3 cellular contexts compared by ENCODE assay signal in the genomic region with DNA sequence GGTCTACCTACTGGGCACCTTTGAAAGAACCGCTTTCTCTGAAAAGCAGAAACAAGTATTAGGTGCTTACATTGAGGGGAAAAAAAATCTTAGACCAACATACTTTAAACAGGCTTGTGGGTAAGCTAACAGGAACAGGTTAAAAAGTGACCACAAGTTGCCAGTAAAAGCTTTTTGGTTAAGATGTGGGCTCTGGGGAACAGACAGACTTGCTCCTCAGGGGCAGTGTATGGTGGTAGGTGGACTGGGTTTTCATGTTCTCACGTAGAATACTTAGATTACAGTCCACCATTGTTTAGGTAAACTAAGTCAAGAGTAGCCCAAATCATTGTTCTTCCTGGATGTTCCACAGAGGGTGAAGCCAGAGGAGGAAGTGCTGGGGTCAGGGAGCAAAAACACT.
A peak's percentile ranks its signal among the peaks of the same experiment; 100 is the strongest.
TF ChIP-seq lines count a peak whose summit lies in the region.

No MANE protein-coding gene starts in this region.

TF ChIP-seq in GM12891, 5 proteins besides CTCF, POLR2A, EP300 and RAD21:
- TF ChIP-seq POLR2AphosphoS5 (IDR thresholded peaks at IDR 0.05; ENCODE audit: low read depth, low read length) (no peak), POU2F2 (IDR thresholded peaks at IDR 0.05; ENCODE audit: low read depth, low read length) (no peak), PAX5 (IDR thresholded peaks at IDR 0.05; ENCODE audit: insufficient read depth, low read length, severe bottlenecking) (no peak), SPI1 (IDR thresholded peaks at IDR 0.05; ENCODE audit: low read depth, low read length) (peak; percentile 6; the same call in 1 of the 2 replicates)

TF ChIP-seq in GM12878, 131 proteins besides CTCF, POLR2A, EP300 and RAD21:
- TF ChIP-seq POLR2AphosphoS2 (IDR thresholded peaks at IDR 0.05; ENCODE audit: low read depth, low read length) (no peak), SPI1 (IDR thresholded peaks at IDR 0.05; ENCODE audit: borderline replicate concordance, insufficient read depth, low read depth, low read length) (0 out of 2 replicates have a peak, but pooled peaks have one; percentile 8), MEF2B (IDR thresholded peaks at IDR 0.05; ENCODE audit: partially characterized antibody, poor library complexity, severe bottlenecking) (peak; percentile 67), SRF (IDR thresholded peaks at IDR 0.05; ENCODE audit: low read depth in 2 of 2, low read length in 2 of 2) (no peak), NFXL1 (IDR thresholded peaks at IDR 0.05; ENCODE audit: borderline replicate concordance) (no peak), RUNX3 (IDR thresholded peaks at IDR 0.05; ENCODE audit: low read length) (peak; percentile 26; the same call in 1 of the 2 replicates)

TF ChIP-seq in GM23338, 12 proteins besides CTCF, POLR2A, EP300 and RAD21:
- TF ChIP-seq STAT1 (IDR thresholded peaks at IDR 0.05; ENCODE audit: unreplicated experiment), result no peak
- no peak for TF ChIP-seq ZNF331 (CRISPR knock-in tag; IDR thresholded peaks at IDR 0.05; ENCODE audit: low read depth)
- TF ChIP-seq, protein P1, sequence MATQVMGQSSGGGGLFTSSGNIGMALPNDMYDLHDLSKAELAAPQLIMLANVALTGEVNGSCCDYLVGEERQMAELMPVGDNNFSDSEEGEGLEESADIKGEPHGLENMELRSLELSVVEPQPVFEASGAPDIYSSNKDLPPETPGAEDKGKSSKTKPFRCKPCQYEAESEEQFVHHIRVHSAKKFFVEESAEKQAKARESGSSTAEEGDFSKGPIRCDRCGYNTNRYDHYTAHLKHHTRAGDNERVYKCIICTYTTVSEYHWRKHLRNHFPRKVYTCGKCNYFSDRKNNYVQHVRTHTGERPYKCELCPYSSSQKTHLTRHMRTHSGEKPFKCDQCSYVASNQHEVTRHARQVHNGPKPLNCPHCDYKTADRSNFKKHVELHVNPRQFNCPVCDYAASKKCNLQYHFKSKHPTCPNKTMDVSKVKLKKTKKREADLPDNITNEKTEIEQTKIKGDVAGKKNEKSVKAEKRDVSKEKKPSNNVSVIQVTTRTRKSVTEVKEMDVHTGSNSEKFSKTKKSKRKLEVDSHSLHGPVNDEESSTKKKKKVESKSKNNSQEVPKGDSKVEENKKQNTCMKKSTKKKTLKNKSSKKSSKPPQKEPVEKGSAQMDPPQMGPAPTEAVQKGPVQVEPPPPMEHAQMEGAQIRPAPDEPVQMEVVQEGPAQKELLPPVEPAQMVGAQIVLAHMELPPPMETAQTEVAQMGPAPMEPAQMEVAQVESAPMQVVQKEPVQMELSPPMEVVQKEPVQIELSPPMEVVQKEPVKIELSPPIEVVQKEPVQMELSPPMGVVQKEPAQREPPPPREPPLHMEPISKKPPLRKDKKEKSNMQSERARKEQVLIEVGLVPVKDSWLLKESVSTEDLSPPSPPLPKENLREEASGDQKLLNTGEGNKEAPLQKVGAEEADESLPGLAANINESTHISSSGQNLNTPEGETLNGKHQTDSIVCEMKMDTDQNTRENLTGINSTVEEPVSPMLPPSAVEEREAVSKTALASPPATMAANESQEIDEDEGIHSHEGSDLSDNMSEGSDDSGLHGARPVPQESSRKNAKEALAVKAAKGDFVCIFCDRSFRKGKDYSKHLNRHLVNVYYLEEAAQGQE (IDR thresholded peaks at IDR 0.05; ENCODE audit: unreplicated experiment), result no peak
- no peak for TF ChIP-seq JUNB (IDR thresholded peaks at IDR 0.05; ENCODE audit: unreplicated experiment)
- TF ChIP-seq, protein P2, sequence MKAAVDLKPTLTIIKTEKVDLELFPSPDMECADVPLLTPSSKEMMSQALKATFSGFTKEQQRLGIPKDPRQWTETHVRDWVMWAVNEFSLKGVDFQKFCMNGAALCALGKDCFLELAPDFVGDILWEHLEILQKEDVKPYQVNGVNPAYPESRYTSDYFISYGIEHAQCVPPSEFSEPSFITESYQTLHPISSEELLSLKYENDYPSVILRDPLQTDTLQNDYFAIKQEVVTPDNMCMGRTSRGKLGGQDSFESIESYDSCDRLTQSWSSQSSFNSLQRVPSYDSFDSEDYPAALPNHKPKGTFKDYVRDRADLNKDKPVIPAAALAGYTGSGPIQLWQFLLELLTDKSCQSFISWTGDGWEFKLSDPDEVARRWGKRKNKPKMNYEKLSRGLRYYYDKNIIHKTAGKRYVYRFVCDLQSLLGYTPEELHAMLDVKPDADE (IDR thresholded peaks at IDR 0.05), result no peak
- TF ChIP-seq EZH2 (IDR thresholded peaks at IDR 0.05; ENCODE audit: low read depth, unreplicated experiment), result no peak
- TF ChIP-seq, protein P3, sequence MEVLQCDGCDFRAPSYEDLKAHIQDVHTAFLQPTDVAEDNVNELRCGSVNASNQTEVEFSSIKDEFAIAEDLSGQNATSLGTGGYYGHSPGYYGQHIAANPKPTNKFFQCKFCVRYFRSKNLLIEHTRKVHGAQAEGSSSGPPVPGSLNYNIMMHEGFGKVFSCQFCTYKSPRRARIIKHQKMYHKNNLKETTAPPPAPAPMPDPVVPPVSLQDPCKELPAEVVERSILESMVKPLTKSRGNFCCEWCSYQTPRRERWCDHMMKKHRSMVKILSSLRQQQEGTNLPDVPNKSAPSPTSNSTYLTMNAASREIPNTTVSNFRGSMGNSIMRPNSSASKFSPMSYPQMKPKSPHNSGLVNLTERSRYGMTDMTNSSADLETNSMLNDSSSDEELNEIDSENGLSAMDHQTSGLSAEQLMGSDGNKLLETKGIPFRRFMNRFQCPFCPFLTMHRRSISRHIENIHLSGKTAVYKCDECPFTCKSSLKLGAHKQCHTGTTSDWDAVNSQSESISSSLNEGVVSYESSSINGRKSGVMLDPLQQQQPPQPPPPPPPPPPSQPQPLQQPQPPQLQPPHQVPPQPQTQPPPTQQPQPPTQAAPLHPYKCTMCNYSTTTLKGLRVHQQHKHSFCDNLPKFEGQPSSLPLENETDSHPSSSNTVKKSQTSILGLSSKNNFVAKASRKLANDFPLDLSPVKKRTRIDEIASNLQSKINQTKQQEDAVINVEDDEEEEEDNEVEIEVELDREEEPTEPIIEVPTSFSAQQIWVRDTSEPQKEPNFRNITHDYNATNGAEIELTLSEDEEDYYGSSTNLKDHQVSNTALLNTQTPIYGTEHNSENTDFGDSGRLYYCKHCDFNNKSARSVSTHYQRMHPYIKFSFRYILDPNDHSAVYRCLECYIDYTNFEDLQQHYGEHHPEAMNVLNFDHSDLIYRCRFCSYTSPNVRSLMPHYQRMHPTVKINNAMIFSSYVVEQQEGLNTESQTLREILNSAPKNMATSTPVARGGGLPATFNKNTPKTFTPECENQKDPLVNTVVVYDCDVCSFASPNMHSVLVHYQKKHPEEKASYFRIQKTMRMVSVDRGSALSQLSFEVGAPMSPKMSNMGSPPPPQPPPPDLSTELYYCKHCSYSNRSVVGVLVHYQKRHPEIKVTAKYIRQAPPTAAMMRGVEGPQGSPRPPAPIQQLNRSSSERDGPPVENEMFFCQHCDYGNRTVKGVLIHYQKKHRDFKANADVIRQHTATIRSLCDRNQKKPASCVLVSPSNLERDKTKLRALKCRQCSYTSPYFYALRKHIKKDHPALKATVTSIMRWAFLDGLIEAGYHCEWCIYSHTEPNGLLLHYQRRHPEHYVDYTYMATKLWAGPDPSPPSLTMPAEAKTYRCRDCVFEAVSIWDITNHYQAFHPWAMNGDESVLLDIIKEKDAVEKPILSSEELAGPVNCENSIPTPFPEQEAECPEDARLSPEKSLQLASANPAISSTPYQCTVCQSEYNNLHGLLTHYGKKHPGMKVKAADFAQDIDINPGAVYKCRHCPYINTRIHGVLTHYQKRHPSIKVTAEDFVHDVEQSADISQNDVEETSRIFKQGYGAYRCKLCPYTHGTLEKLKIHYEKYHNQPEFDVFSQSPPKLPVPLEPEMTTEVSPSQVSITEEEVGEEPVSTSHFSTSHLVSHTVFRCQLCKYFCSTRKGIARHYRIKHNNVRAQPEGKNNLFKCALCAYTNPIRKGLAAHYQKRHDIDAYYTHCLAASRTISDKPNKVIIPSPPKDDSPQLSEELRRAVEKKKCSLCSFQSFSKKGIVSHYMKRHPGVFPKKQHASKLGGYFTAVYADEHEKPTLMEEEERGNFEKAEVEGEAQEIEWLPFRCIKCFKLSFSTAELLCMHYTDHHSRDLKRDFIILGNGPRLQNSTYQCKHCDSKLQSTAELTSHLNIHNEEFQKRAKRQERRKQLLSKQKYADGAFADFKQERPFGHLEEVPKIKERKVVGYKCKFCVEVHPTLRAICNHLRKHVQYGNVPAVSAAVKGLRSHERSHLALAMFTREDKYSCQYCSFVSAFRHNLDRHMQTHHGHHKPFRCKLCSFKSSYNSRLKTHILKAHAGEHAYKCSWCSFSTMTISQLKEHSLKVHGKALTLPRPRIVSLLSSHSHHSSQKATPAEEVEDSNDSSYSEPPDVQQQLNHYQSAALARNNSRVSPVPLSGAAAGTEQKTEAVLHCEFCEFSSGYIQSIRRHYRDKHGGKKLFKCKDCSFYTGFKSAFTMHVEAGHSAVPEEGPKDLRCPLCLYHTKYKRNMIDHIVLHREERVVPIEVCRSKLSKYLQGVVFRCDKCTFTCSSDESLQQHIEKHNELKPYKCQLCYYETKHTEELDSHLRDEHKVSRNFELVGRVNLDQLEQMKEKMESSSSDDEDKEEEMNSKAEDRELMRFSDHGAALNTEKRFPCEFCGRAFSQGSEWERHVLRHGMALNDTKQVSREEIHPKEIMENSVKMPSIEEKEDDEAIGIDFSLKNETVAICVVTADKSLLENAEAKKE (CRISPR knock-in tag; IDR thresholded peaks at IDR 0.05), result no peak
- TF ChIP-seq ZNF114 (CRISPR knock-in tag; IDR thresholded peaks at IDR 0.05), result no peak
- no peak for TF ChIP-seq NANOG (IDR thresholded peaks at IDR 0.05; ENCODE audit: borderline replicate concordance)
- TF ChIP-seq CREB1 (CRISPR knock-in tag; IDR thresholded peaks at IDR 0.05; ENCODE audit: low read depth), result no peak
- no peak for TF ChIP-seq POLR2AphosphoS5 (IDR thresholded peaks at IDR 0.05; ENCODE audit: low read depth)
- TF ChIP-seq EZH2phosphoT487 (IDR thresholded peaks at IDR 0.05; ENCODE audit: unreplicated experiment), result no peak
